Comparison of ENCODE assay signal across 8 cellular contexts in genomic region chr17:48678141-48678971, GRCh38. TPM values are rescaled to one million over a fixed set of nuclear protein-coding genes. Genes with fewer than 3 reads are reported as not detected.
DNase-seq lines count a peak whose midpoint lies in the region; ATAC-seq and TF ChIP-seq lines count a peak whose summit lies in the region.

No MANE protein-coding gene starts in this region.

- no peak for TF ChIP-seq POLR2A in prostate gland (IDR thresholded peaks at IDR 0.05)

- H3K9me3 Mint-ChIP-seq in activated naive CD8-positive, alpha-beta T cell treated with anti-CD3 and anti-CD28 coated beads for 36 hours: no peaks in the 10 kb centered on the region

- peak overlapping the region; percentile 62 for H2AFZ ChIP-seq in SU-DHL-6 (ENCODE audit: low read depth, low read length, severe bottlenecking)

- H3K4me1 ChIP-seq in prostate gland (replicated peaks): no peaks in the 10 kb centered on the region

- WGBS in prostate gland: 13% methylated on average over 41 of the region's 41 CpGs

- intact Hi-C loops in left cardiac atrium (cut with DNase I): loop anchor here (2.0 to 10.0 kb wide), 5 partner anchors 112 to 354 kb away; no protein-coding TSS in a partner anchor
- intact Hi-C loops in prostate gland (cut with DNase I): loop anchor here (10.0 kb wide), 1 partner anchor 356 kb away; no protein-coding TSS in a partner anchor

- ATAC-seq in left cardiac atrium (peak; percentile 78 to 84), GM21515 (IDR thresholded peaks at IDR 0.05; ENCODE audit: unreplicated experiment) (no peak)

- H3K4me3 Mint-ChIP-seq in activated naive CD8-positive, alpha-beta T cell treated with anti-CD3 and anti-CD28 coated beads for 36 hours: peak overlapping the region; percentile 20

- DNase-seq in NCI-H526 (lab: John Stamatoyannopoulos, UW): peak; percentile 9 to 86
- DNase-seq in NCI-H526 treated with DMSO at 0.1 percent for 48 hours (lab: John Stamatoyannopoulos, UW): no peak
- DNase-seq in MG63: peak; percentile 76
- peak; percentile 77 for DNase-seq in activated naive CD8-positive, alpha-beta T cell treated with anti-CD3 and anti-CD28 coated beads for 36 hours
- peak; percentile 57 for DNase-seq in left cardiac atrium
- peak; percentile 79 for DNase-seq in prostate gland (ENCODE audit: low spot score)

- no peaks in the 10 kb centered on the region for H3K36me3 Mint-ChIP-seq in activated naive CD8-positive, alpha-beta T cell treated with anti-CD3 and anti-CD28 coated beads for 36 hours

- no peaks in the 10 kb centered on the region for H3K4me1 Mint-ChIP-seq in activated naive CD8-positive, alpha-beta T cell treated with anti-CD3 and anti-CD28 coated beads for 36 hours

- no peak overlapping the region for H3K4me2 ChIP-seq in SU-DHL-6 (ENCODE audit: low read depth, low read length, poor library complexity, severe bottlenecking)

- H3F3A ChIP-seq in SU-DHL-6 (ENCODE audit: insufficient read depth): no peaks in the 10 kb centered on the region

- no peaks in the 10 kb centered on the region for H4K20me1 ChIP-seq in SU-DHL-6 (ENCODE audit: low read depth, low read length)

- H3K27me3 Mint-ChIP-seq in activated naive CD8-positive, alpha-beta T cell treated with anti-CD3 and anti-CD28 coated beads for 36 hours: peaks cover 58% of the 10 kb centered on the region

- H3K79me2 ChIP-seq in SU-DHL-6 (ENCODE audit: insufficient read depth, low read length): no peaks in the 10 kb centered on the region

- no peaks in the 10 kb centered on the region for H3K9me2 ChIP-seq in SU-DHL-6 (replicated peaks; ENCODE audit: insufficient read depth, low read length)

- H3K9ac ChIP-seq in SU-DHL-6 (ENCODE audit: low read length): no peak overlapping the region

- H3K9me3 ChIP-seq in MG63 (no peaks in the 10 kb centered on the region), SU-DHL-6 (ENCODE audit: insufficient read depth, low read length) (no peaks in the 10 kb centered on the region), prostate gland (no peaks in the 10 kb centered on the region)

- TF ChIP-seq CTCF in SU-DHL-6 (IDR thresholded peaks at IDR 0.05; ENCODE audit: insufficient read depth, low read length, poor library complexity, severe bottlenecking): peak; percentile 91
- peak; percentile 78 to 97 (median 95) for TF ChIP-seq CTCF in prostate gland (IDR thresholded peaks at IDR 0.05)

- H3K4me3 ChIP-seq in MG63 (peak overlapping the region; percentile 14; the same call in 1 of the 2 replicates), SU-DHL-6 (ENCODE audit: insufficient read depth, low read length, poor library complexity, severe bottlenecking) (no peak overlapping the region), prostate gland (no peak overlapping the region)

- H3K27ac ChIP-seq in SU-DHL-6 (ENCODE audit: low read depth, low read length): no peak overlapping the region
- no peak overlapping the region for H3K27ac ChIP-seq in prostate gland

- no peaks in the 10 kb centered on the region for H3K36me3 ChIP-seq in MG63
- H3K36me3 ChIP-seq in SU-DHL-6 (ENCODE audit: low read length): no peaks in the 10 kb centered on the region
- no peaks in the 10 kb centered on the region for H3K36me3 ChIP-seq in prostate gland

- no peak overlapping the region for H3K27ac Mint-ChIP-seq in activated naive CD8-positive, alpha-beta T cell treated with anti-CD3 and anti-CD28 coated beads for 36 hours

- H3K27me3 ChIP-seq in MG63 (no peaks in the 10 kb centered on the region), SU-DHL-6 (ENCODE audit: low read length) (no peaks in the 10 kb centered on the region), prostate gland (replicated peaks; ENCODE audit: insufficient read depth) (no peaks in the 10 kb centered on the region)

RNA-seq across cellular contexts. Expression of gene PRAC1, which starts 44.0 kb away (rescaled TPM):
- not detected in 2 replicates for total RNA-seq in MG63 (2014; rRNA removed; shearing (Covaris generic); ENCODE audit: low replicate concordance)
- total RNA-seq in activated naive CD8-positive, alpha-beta T cell treated with anti-CD3 and anti-CD28 coated beads for 36 hours: not detected
- not detected for total RNA-seq in left cardiac atrium
- 100 to 1,000 TPM in 1 of 2 donors, 10 to 100 TPM in 1; 56.7 to 243 TPM for total RNA-seq in prostate gland

RNA-seq across cellular contexts. Expression of gene PRAC2, which starts 44.6 kb away (rescaled TPM):
- total RNA-seq in MG63 (2014; rRNA removed; shearing (Covaris generic); ENCODE audit: low replicate concordance): 5.0 TPM in 1 of 2 replicates, not detected in the other
- not detected for total RNA-seq in activated naive CD8-positive, alpha-beta T cell treated with anti-CD3 and anti-CD28 coated beads for 36 hours
- total RNA-seq in left cardiac atrium: not detected
- total RNA-seq in prostate gland: 100 to 1,000 TPM in 1 of 2 donors, 1 to 10 TPM in 1; 9.6 to 135 TPM

RNA-seq across cellular contexts. Expression of gene HOXB13, which starts 50.2 kb away (rescaled TPM):
- total RNA-seq in MG63 (2014; rRNA removed; shearing (Covaris generic); ENCODE audit: low replicate concordance): 6.1 and 10.2 TPM in 2 replicates
- not detected for total RNA-seq in activated naive CD8-positive, alpha-beta T cell treated with anti-CD3 and anti-CD28 coated beads for 36 hours
- total RNA-seq in left cardiac atrium: not detected
- total RNA-seq in prostate gland: 100 to 1,000 TPM in 1 of 2 donors, 10 to 100 TPM in 1; 78.7 to 249 TPM

RNA-seq across cellular contexts. Expression of gene HOXB9, which starts 52.2 kb away (rescaled TPM):
- total RNA-seq in MG63 (2014; rRNA removed; shearing (Covaris generic); ENCODE audit: low replicate concordance): 7.3 and 21.0 TPM in 2 replicates
- 1 to 10 TPM; 3.4 to 4.0 TPM for total RNA-seq in activated naive CD8-positive, alpha-beta T cell treated with anti-CD3 and anti-CD28 coated beads for 36 hours
- total RNA-seq in left cardiac atrium: not detected
- total RNA-seq in prostate gland: under 1 TPM; 0.09 to 0.68 TPM

Comparison
In these comparisons a context has a peak if more than half of its experiments do, and no peak if none do; other contexts are left out.
1. RNA of gene PRAC1, which starts 44.0 kb away (total RNA-seq): 56.7 to 243 TPM in prostate gland; not detected in MG63, not detected in activated naive CD8-positive, alpha-beta T cell treated with anti-CD3 and anti-CD28 coated beads for 36 hours and not detected in left cardiac atrium; every median in the first group is over 10 times any median in the second.